10 cellular contexts compared by ENCODE assay signal in genomic region chr19:3785464-3785937, GRCh38. TPM values are rescaled to one million over a fixed set of nuclear protein-coding genes. Genes with fewer than 3 reads are reported as not detected.
DNase-seq lines count a peak whose midpoint lies in the region; ATAC-seq and TF ChIP-seq lines count a peak whose summit lies in the region.
"Had no signal": no experiment of that assay in that cellular context is flagged by ENCODE, and none has a peak within 500 bp of the region (broad histone marks: within the 10 kb centered on the region; RNA-seq: fewer than 3 reads in every experiment).

No MANE protein-coding gene starts in this region.

- peaks cover 31% of the 10 kb centered on the region for H3K27me3 ChIP-seq in thymus (ENCODE audit: control insufficient read depth, insufficient read depth)

- H3K27ac ChIP-seq in thymus (ENCODE audit: low read depth): no peak overlapping the region
- H3K27ac ChIP-seq: tibial nerve had no signal

- no peak for ATAC-seq in HG03457 (IDR thresholded peaks at IDR 0.05; ENCODE audit: unreplicated experiment)
- no peak for ATAC-seq in GM18867 (IDR thresholded peaks at IDR 0.05; ENCODE audit: unreplicated experiment)

- H3K9me3 ChIP-seq in thymus (ENCODE audit: control insufficient read depth): peaks cover 11% of the 10 kb centered on the region

- no peaks in the 10 kb centered on the region for H3K4me1 ChIP-seq in thymus (ENCODE audit: control insufficient read depth, insufficient read depth, low read length)

- H3K9me3 Mint-ChIP-seq in activated naive CD4-positive, alpha-beta T cell treated with anti-CD3 and anti-CD28 coated beads, Interleukin-2, amount 50 U/mL, for 24 hours: no peaks in the 10 kb centered on the region
- H3K9me3 Mint-ChIP-seq in mesothelial cell of epicardium: peaks cover 16% of the 10 kb centered on the region

- H3K4me3 Mint-ChIP-seq in activated naive CD4-positive, alpha-beta T cell treated with anti-CD3 and anti-CD28 coated beads, Interleukin-2, amount 50 U/mL, for 24 hours: peak overlapping the region; percentile 83
- H3K4me3 Mint-ChIP-seq in mesothelial cell of epicardium: peak overlapping the region; percentile 60

- peak; percentile 55 to 59 for DNase-seq in activated CD4-positive, alpha-beta T cell treated with anti-CD3 and anti-CD28 coated beads for 4 hours
- DNase-seq in activated CD4-positive, alpha-beta T cell treated with anti-CD3 and anti-CD28 coated beads, Interleukin-2, amount 50 U/mL, for 1 hour: no peak
- no peak for DNase-seq in mesothelial cell of epicardium (ENCODE audit: low spot score in 2 of 2, unreplicated experiment in 2 of 2)
- DNase-seq in NCI-H446 (lab: John Stamatoyannopoulos, UW): no peak
- DNase-seq: CD4-positive, CD25-positive, alpha-beta regulatory T cell had no signal

- no peak for TF ChIP-seq CTCF in mesothelial cell of epicardium (IDR thresholded peaks at IDR 0.05; ENCODE audit: unreplicated experiment)

- peak overlapping the region; percentile 53 for H3K4me3 ChIP-seq in thymus (ENCODE audit: low read length)

- no peaks in the 10 kb centered on the region for H3K27me3 Mint-ChIP-seq in activated naive CD4-positive, alpha-beta T cell treated with anti-CD3 and anti-CD28 coated beads, Interleukin-2, amount 50 U/mL, for 24 hours
- peaks cover 70% of the 10 kb centered on the region for H3K27me3 Mint-ChIP-seq in mesothelial cell of epicardium (ENCODE audit: low read depth)

- no peaks in the 10 kb centered on the region for H3K36me3 ChIP-seq in thymus (ENCODE audit: control insufficient read depth, insufficient read depth)
- H3K36me3 ChIP-seq: tibial nerve had no signal

- under 1% methylated on average over 47 of the region's 47 CpGs for WGBS in thymus

- H3K4me1 Mint-ChIP-seq in activated naive CD4-positive, alpha-beta T cell treated with anti-CD3 and anti-CD28 coated beads, Interleukin-2, amount 50 U/mL, for 24 hours: peaks cover 9% of the 10 kb centered on the region
- H3K4me1 Mint-ChIP-seq in mesothelial cell of epicardium: peaks cover 2% of the 10 kb centered on the region

- H3K36me3 Mint-ChIP-seq in activated naive CD4-positive, alpha-beta T cell treated with anti-CD3 and anti-CD28 coated beads, Interleukin-2, amount 50 U/mL, for 24 hours: peaks cover 12% of the 10 kb centered on the region
- H3K36me3 Mint-ChIP-seq in mesothelial cell of epicardium: peaks cover 12% of the 10 kb centered on the region

- peak overlapping the region; percentile 35 for H3K27ac Mint-ChIP-seq in activated naive CD4-positive, alpha-beta T cell treated with anti-CD3 and anti-CD28 coated beads, Interleukin-2, amount 50 U/mL, for 24 hours
- H3K27ac Mint-ChIP-seq in mesothelial cell of epicardium: no peak overlapping the region
- H3K27ac Mint-ChIP-seq: CD4-positive, CD25-positive, alpha-beta regulatory T cell had no signal

RNA-seq across cellular contexts. Expression of gene MATK, which starts 0.7 kb away (rescaled TPM):
- 3.7 to 5.0 TPM (median 4.0 TPM) in 3 replicates for total RNA-seq in mesothelial cell of epicardium
- polyA plus RNA-seq in thymus: 16.2 TPM

RNA-seq across cellular contexts. Expression of gene RAX2, which starts 13.5 kb away (rescaled TPM):
- not detected in 3 replicates for total RNA-seq in mesothelial cell of epicardium
- polyA plus RNA-seq in thymus: 0.07 TPM
- total RNA-seq: CD4-positive, CD25-positive, alpha-beta regulatory T cell; tibial nerve had no signal

RNA-seq across cellular contexts. Expression of gene MRPL54, which starts 23.0 kb away (rescaled TPM):
- 26.8 to 30.2 TPM (median 27.6 TPM) in 3 replicates for total RNA-seq in mesothelial cell of epicardium
- polyA plus RNA-seq in thymus: 95.9 TPM

RNA-seq across cellular contexts. Expression of gene APBA3, which starts 24.0 kb away (rescaled TPM):
- 22.1 to 25.2 TPM (median 23.5 TPM) in 3 replicates for total RNA-seq in mesothelial cell of epicardium
- polyA plus RNA-seq in thymus: 26.1 TPM

Comparison
In these comparisons a context has a peak if more than half of its experiments do, and no peak if none do; other contexts are left out.
1. DNase-seq: peak in activated CD4-positive, alpha-beta T cell treated with anti-CD3 and anti-CD28 coated beads for 4 hours (2 of 2); none in activated CD4-positive, alpha-beta T cell treated with anti-CD3 and anti-CD28 coated beads, Interleukin-2, amount 50 U/mL, for 1 hour (single experiment), mesothelial cell of epicardium (0 of 2) and NCI-H446 (0 of 2).